Comparison of ENCODE assay signal across 8 cellular contexts in genomic region chr5:163436515-163436914, GRCh38. TPM values are rescaled to one million over a fixed set of nuclear protein-coding genes. Genes with fewer than 3 reads are reported as not detected.
DNase-seq lines count a peak whose midpoint lies in the region; ATAC-seq and TF ChIP-seq lines count a peak whose summit lies in the region.

No MANE protein-coding gene starts in this region.

- H2AFZ ChIP-seq in H9 (ENCODE audit: low read length), result no peak overlapping the region

- no peak overlapping the region for H3K18ac ChIP-seq in H9 (ENCODE audit: insufficient read length, low read depth, low read length)

- peaks cover 15% of the 10 kb centered on the region for H3K79me2 ChIP-seq in H9 (ENCODE audit: insufficient read depth, low read length)

- no peaks in the 10 kb centered on the region for H3K79me1 ChIP-seq in H9 (ENCODE audit: insufficient read depth, low read depth, low read length, poor library complexity, severe bottlenecking)

- peak overlapping the region; percentile 93 to 95 for H3K4me3 Mint-ChIP-seq in H9

- WGBS in H9 (ENCODE audit: extremely low coverage, insufficient read length, low lambda C conversion rate), result no CpG with 5 or more reads among the region's 4 CpGs

- H3K36me3 Mint-ChIP-seq in H9 (ENCODE audit: insufficient read depth in 1 of 3, low read depth in 3 of 3), result peaks cover 23 to 37% (median 34%) of the 10 kb centered on the region in 3 experiments

- H3T11ph ChIP-seq in H9 (ENCODE audit: low read length), result no peak overlapping the region

- peak overlapping the region; percentile 83 for H3K4me3 ChIP-seq in RWPE2 (ENCODE audit: severe bottlenecking)
- H3K4me3 ChIP-seq in epithelial cell of proximal tubule (ENCODE audit: low read depth, low read length), result peak overlapping the region; percentile 93

- H3K27me3 Mint-ChIP-seq in H9 (ENCODE audit: low read depth), result no peaks in the 10 kb centered on the region

- H2BK15ac ChIP-seq in H9 (ENCODE audit: low read depth, low read length), result no peak overlapping the region

- no peak overlapping the region for H2BK20ac ChIP-seq in H9 (ENCODE audit: low read depth, low read length, poor library complexity, severe bottlenecking)

- no peak overlapping the region for H2BK5ac ChIP-seq in H9 (ENCODE audit: insufficient read length, low read length)

- peaks cover 43 to 50% of the 10 kb centered on the region in 2 experiments for H3K4me1 Mint-ChIP-seq in H9

- peak overlapping the region; percentile 49 to 79 (median 70); a peak in 6 of 7 replicates for H3K27ac Mint-ChIP-seq in H9

- peaks cover 3% of the 10 kb centered on the region; the same call in 1 of the 2 replicates for H3K4me1 ChIP-seq in H9 (ENCODE audit: insufficient read depth, low read length)
- H3K4me1 ChIP-seq in RWPE2 (ENCODE audit: insufficient read depth, poor library complexity, severe bottlenecking), result peaks cover 29% of the 10 kb centered on the region

- peak overlapping the region; percentile 56 for H3K4me2 ChIP-seq in H9 (ENCODE audit: insufficient read depth, insufficient read length, low read length)

- H3K27me3 ChIP-seq in H9 (ENCODE audit: insufficient read depth, low read length), result no peaks in the 10 kb centered on the region
- H3K27me3 ChIP-seq in RWPE2 (ENCODE audit: insufficient read depth, poor library complexity, severe bottlenecking), result no peaks in the 10 kb centered on the region

- peaks cover 35% of the 10 kb centered on the region for H3K36me3 ChIP-seq in RWPE2 (ENCODE audit: low read depth)

- no peak overlapping the region for H3K27ac ChIP-seq in H9 (ENCODE audit: insufficient read length, low read depth, low read length)
- peak overlapping the region; percentile 67 for H3K27ac ChIP-seq in RWPE2 (ENCODE audit: poor library complexity, severe bottlenecking)

- H3K4ac ChIP-seq in H9 (ENCODE audit: low read depth, low read length), result no peak overlapping the region

- H2BK12ac ChIP-seq in H9 (ENCODE audit: insufficient read length, low read depth, low read length), result no peak overlapping the region

- H4K91ac ChIP-seq in H9 (ENCODE audit: insufficient read length, low read depth, low read length), result no peak overlapping the region

- no peaks in the 10 kb centered on the region for H3K9me3 ChIP-seq in H9 (ENCODE audit: control insufficient read depth, low read depth, low read length)
- H3K9me3 ChIP-seq in RWPE2 (ENCODE audit: severe bottlenecking), result no peaks in the 10 kb centered on the region

- no peak for ATAC-seq in RWPE2 (ENCODE audit: low read depth)

- H3K9ac ChIP-seq in H9 (ENCODE audit: extremely low read depth, insufficient read length, low read length), result peak overlapping the region; percentile 43

- TF ChIP-seq CTCF in H9 (conservative IDR thresholded peaks at IDR 0.05) (no peak), RWPE2 (IDR thresholded peaks at IDR 0.05; ENCODE audit: poor library complexity, severe bottlenecking) (no peak), epithelial cell of proximal tubule (conservative IDR thresholded peaks at IDR 0.05; ENCODE audit: low read depth, low read length) (no peak)

- H4K20me1 ChIP-seq in H9 (ENCODE audit: control insufficient read depth, insufficient read depth, insufficient read length), result no peaks in the 10 kb centered on the region

- H3K23ac ChIP-seq in H9 (ENCODE audit: insufficient read length, low read depth, low read length), result no peak overlapping the region

- no peak overlapping the region for H4K5ac ChIP-seq in H9 (ENCODE audit: insufficient read length, low read depth, low read length)

- H2BK120ac ChIP-seq in H9 (ENCODE audit: low read depth, low read length, poor library complexity, severe bottlenecking), result no peak overlapping the region

- no peak overlapping the region for H2AK5ac ChIP-seq in H9 (ENCODE audit: insufficient read length, low read length)

- H3K56ac ChIP-seq in H9 (ENCODE audit: insufficient read length, low read depth, low read length), result no peak overlapping the region

- H3K23me2 ChIP-seq in H9 (ENCODE audit: insufficient read length, low read depth, low read length, poor library complexity, severe bottlenecking), result peaks cover 4% of the 10 kb centered on the region

- no peak overlapping the region for H4K8ac ChIP-seq in H9 (replicated peaks; ENCODE audit: insufficient read length, low read depth, low read length)

- no peak overlapping the region for H3K14ac ChIP-seq in H9 (ENCODE audit: insufficient read depth, low read length)

- H3K9me3 Mint-ChIP-seq in H9, result no peaks in the 10 kb centered on the region

- no peak for DNase-seq in H9
- no peak for DNase-seq in RWPE2 (ENCODE audit: low spot score)
- DNase-seq in epithelial cell of proximal tubule (ENCODE audit: low read depth), result no peak
- peak; percentile 7 for DNase-seq in renal cortical epithelial cell (ENCODE audit: low read depth)
- DNase-seq in NCI-H1436 treated with DMSO at 0.1 percent for 48 hours (lab: John Stamatoyannopoulos, UW), result no peak
- no peak for DNase-seq in OCI-M2 (lab: John Stamatoyannopoulos, UW; ENCODE audit: unreplicated experiment)
- DNase-seq in SHP77 treated with DMSO at 0.1 percent for 48 hours (lab: John Stamatoyannopoulos, UW), result no peak
- no peak for DNase-seq in SKM-1 (lab: John Stamatoyannopoulos, UW; ENCODE audit: unreplicated experiment)

RNA-seq across cellular contexts. Expression of gene CCNG1, which starts 0.9 kb away (rescaled TPM):
- total RNA-seq in H9 (2021) (521 and 523 TPM in 2 replicates), epithelial cell of proximal tubule (139 and 191 TPM in 2 replicates), renal cortical epithelial cell (450 and 517 TPM in 2 replicates)

RNA-seq across cellular contexts. Expression of gene NUDCD2, which starts 23.4 kb away (rescaled TPM):
- 42.2 and 45.6 TPM in 2 replicates for total RNA-seq in H9 (2021)
- total RNA-seq in epithelial cell of proximal tubule, result 4.6 and 11.1 TPM in 2 replicates
- total RNA-seq in renal cortical epithelial cell, result 3.8 and 5.3 TPM in 2 replicates

RNA-seq across cellular contexts. Expression of gene HMMR, which starts 23.9 kb away (rescaled TPM):
- total RNA-seq in H9 (2021), result 36.2 and 37.9 TPM in 2 replicates
- 19.5 and 54.4 TPM in 2 replicates for total RNA-seq in epithelial cell of proximal tubule
- 1.4 and 18.9 TPM in 2 replicates for total RNA-seq in renal cortical epithelial cell
